22 cellular contexts compared by ENCODE assay signal in the genomic region with DNA sequence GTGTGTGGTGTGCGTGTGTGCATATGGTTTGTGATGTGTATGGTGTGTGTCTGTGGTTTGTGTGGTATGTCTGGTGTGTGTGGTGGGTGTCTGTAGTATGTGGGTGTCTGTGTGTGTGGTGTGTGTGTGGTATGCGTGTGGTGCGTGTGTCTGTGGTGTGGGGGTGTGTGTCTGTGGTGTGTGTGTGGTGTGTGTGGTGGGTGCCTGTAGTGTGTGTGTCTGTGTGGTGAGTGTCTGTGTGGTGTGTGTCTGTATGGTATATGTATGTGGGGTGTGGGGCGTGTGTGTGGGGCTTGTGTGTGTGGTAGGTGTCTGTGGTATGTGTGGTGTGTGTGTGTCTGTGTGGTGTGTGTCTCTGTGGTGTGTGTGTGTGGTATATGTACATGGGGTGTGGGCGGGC.
"Had no signal": no experiment of that assay in that cellular context is flagged by ENCODE, and none has a peak within 500 bp of the region (broad histone marks: within the 10 kb centered on the region; RNA-seq: fewer than 3 reads in every experiment).

No MANE protein-coding gene starts in this region.

- H3K27ac ChIP-seq: esophagus muscularis mucosa, left lung, prostate gland, right atrium auricular region, sigmoid colon, stomach, thyroid gland had no signal

- H3K27me3 ChIP-seq: right atrium auricular region, thyroid gland had no signal

- H3K36me3 ChIP-seq: esophagus muscularis mucosa, left lung, prostate gland, right atrium auricular region, sigmoid colon, stomach, thyroid gland had no signal

- H3K4me1 Mint-ChIP-seq: immature natural killer cell; stimulated activated effector memory CD8-positive, alpha-beta T cell treated with anti-CD3 and anti-CD28 coated beads, Interleukin-12 subunit alpha, Interleukin-12 subunit beta, amount 100 ng/mL, for 72 hours had no signal

- H3K27ac Mint-ChIP-seq: immature natural killer cell; natural killer cell treated with Interleukin-12 subunit alpha and Interleukin-12 subunit beta and Interleukin-15 and Interleukin-18, amount 100 ng/mL, for 72 hours; stimulated activated effector memory CD8-positive, alpha-beta T cell treated with anti-CD3 and anti-CD28 coated beads, Interleukin-12 subunit alpha, Interleukin-12 subunit beta, amount 100 ng/mL, for 72 hours; type B pancreatic cell had no signal

- H3K4me3 ChIP-seq: esophagus muscularis mucosa, left lung, prostate gland, right atrium auricular region, sigmoid colon, stomach, thyroid gland had no signal

- ATAC-seq: left lung; stimulated activated effector memory CD8-positive, alpha-beta T cell treated with anti-CD3 and anti-CD28 coated beads, Interleukin-12 subunit alpha, Interleukin-12 subunit beta, amount 100 ng/mL, for 72 hours had no signal

- H3K4me1 ChIP-seq: esophagus muscularis mucosa, left lung, prostate gland, sigmoid colon, stomach, thyroid gland had no signal

- DNase-seq: central memory CD4-positive, alpha-beta T cell; dermis blood vessel endothelial cell; effector memory CD4-positive, alpha-beta T cell; foreskin melanocyte; glutamatergic neuron; hypothalamus; immature natural killer cell; left lung; mesendoderm; sigmoid colon; stimulated activated CD4-positive, alpha-beta T cell treated with anti-CD3 and anti-CD28 coated beads, Interleukin-2, amount 100 ng/mL, for 24 hours; stimulated activated CD4-positive, alpha-beta T cell treated with anti-CD3 and anti-CD28 coated beads, Interleukin-4, amount 100 ng/mL, for 24 hours; stimulated activated naive CD4-positive, alpha-beta T cell treated with Interleukin-2 at 50 U/mL for 16 hours; stomach; thyroid gland had no signal

- H3K36me3 Mint-ChIP-seq: immature natural killer cell; natural killer cell treated with Interleukin-12 subunit alpha and Interleukin-12 subunit beta and Interleukin-15 and Interleukin-18, amount 100 ng/mL, for 72 hours; stimulated activated effector memory CD8-positive, alpha-beta T cell treated with anti-CD3 and anti-CD28 coated beads, Interleukin-12 subunit alpha, Interleukin-12 subunit beta, amount 100 ng/mL, for 72 hours; type B pancreatic cell had no signal

- H3K9me3 Mint-ChIP-seq: immature natural killer cell; natural killer cell treated with Interleukin-12 subunit alpha and Interleukin-12 subunit beta and Interleukin-15 and Interleukin-18, amount 100 ng/mL, for 72 hours; neural crest cell; stimulated activated effector memory CD8-positive, alpha-beta T cell treated with anti-CD3 and anti-CD28 coated beads, Interleukin-12 subunit alpha, Interleukin-12 subunit beta, amount 100 ng/mL, for 72 hours; type B pancreatic cell had no signal

- H3K9me3 ChIP-seq: esophagus muscularis mucosa, left lung, prostate gland, right atrium auricular region, sigmoid colon, stomach, thyroid gland had no signal

- H3K4me3 Mint-ChIP-seq: immature natural killer cell; natural killer cell treated with Interleukin-12 subunit alpha and Interleukin-12 subunit beta and Interleukin-15 and Interleukin-18, amount 100 ng/mL, for 72 hours; neural crest cell; stimulated activated effector memory CD8-positive, alpha-beta T cell treated with anti-CD3 and anti-CD28 coated beads, Interleukin-12 subunit alpha, Interleukin-12 subunit beta, amount 100 ng/mL, for 72 hours; type B pancreatic cell had no signal
